In the genomic region with DNA sequence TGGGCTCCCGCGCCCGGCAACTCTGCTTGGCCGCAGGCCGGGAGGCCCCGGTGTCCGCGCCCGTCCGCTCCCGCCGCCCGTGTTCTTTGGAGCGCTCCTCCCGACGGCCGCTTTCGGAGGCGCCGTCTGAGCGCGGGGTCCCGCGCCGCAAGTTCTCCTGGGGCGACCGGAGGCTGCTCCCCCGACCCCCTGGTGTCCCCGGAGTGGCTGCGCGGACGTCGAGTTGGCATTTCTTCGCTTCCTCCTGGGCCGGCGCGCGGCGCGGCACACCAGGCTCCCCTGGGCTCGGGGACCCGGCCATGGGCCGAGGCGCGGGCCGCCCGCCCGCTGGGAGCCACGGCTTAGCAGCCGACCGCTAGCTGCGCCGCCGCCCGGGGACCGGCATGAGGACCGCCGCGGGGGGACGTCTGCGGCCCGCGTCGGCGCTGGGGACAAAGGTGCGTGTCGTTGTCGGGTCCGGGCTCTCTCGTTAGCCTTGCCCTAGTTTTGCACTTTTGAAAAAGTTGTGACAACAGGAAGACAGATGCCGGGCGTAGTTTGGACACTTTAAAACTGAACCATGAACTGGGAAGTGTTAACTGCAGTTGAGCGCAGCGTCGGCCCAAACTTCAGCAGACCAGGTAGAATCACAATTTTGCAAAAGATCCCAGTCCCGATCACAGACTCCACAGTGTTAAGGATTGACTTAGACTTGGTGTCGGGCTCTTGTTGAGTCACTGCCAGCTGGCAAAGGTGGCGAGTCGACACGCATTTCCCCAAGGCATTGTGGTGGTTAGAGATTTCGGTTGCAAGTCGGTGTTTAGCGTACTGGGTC, we compare ENCODE assay signal across 8 cellular contexts. TPM values are rescaled to one million over a fixed set of nuclear protein-coding genes. Genes with fewer than 3 reads are reported as not detected.
A peak's percentile ranks its signal among the peaks of the same experiment; 100 is the strongest.
DNase-seq lines count a peak whose midpoint lies in the region; ATAC-seq lines count a peak whose summit lies in the region.

No MANE protein-coding gene starts in this region.

- H3K36me3 Mint-ChIP-seq in activated naive CD8-positive, alpha-beta T cell treated with anti-CD3 and anti-CD28 coated beads, Interleukin-2, amount 10 ng/mL, durations not matched to agents 7 days and 5 days: peaks cover 14% of the 10 kb centered on the region

- intact Hi-C loops in left cardiac atrium (cut with DNase I): loop anchor here in 1 of 2 donors (5.0 kb wide), 1 partner anchor 41 kb away; no protein-coding TSS in a partner anchor

- peak; percentile 59 for DNase-seq in AG08396 (ENCODE audit: low spot score)
- DNase-seq in RKO (ENCODE audit: low spot score): peak; percentile 83
- DNase-seq in activated naive CD8-positive, alpha-beta T cell treated with anti-CD3 and anti-CD28 coated beads, Interleukin-2, amount 10 ng/mL, durations not matched to agents 7 days and 5 days: no peak
- peak; percentile 67 for DNase-seq in left cardiac atrium
- DNase-seq in pulmonary artery endothelial cell (ENCODE audit: low read depth, low spot score): peak; percentile 45
- DNase-seq in HuH-7.5 (ENCODE audit: low spot score): no peak

- no peaks in the 10 kb centered on the region for H3K27me3 Mint-ChIP-seq in activated naive CD8-positive, alpha-beta T cell treated with anti-CD3 and anti-CD28 coated beads, Interleukin-2, amount 10 ng/mL, durations not matched to agents 7 days and 5 days

- H3K4me3 Mint-ChIP-seq in activated naive CD8-positive, alpha-beta T cell treated with anti-CD3 and anti-CD28 coated beads, Interleukin-2, amount 10 ng/mL, durations not matched to agents 7 days and 5 days: peak overlapping the region; percentile 90

- POLR2A ChIA-PET in activated naive CD8-positive, alpha-beta T cell treated with anti-CD3 and anti-CD28 coated beads, Interleukin-2, amount 10 ng/mL, durations not matched to agents 7 days and 5 days (lab: Charles Lee): interaction anchor here (0.6 to 1.4 kb wide), 5 partner anchors 9 to 113 kb away, joined by 3 to 4 read pairs (median 3); a partner anchor contains a TSS

- peak overlapping the region; percentile 82 for H3K27ac Mint-ChIP-seq in activated naive CD8-positive, alpha-beta T cell treated with anti-CD3 and anti-CD28 coated beads, Interleukin-2, amount 10 ng/mL, durations not matched to agents 7 days and 5 days

- peaks cover 47% of the 10 kb centered on the region for H3K4me1 Mint-ChIP-seq in activated naive CD8-positive, alpha-beta T cell treated with anti-CD3 and anti-CD28 coated beads, Interleukin-2, amount 10 ng/mL, durations not matched to agents 7 days and 5 days

- ATAC-seq in GM18867 (IDR thresholded peaks at IDR 0.05; ENCODE audit: unreplicated experiment): peak; percentile 22
- peak; percentile 26 for ATAC-seq in HG03095 (IDR thresholded peaks at IDR 0.05; ENCODE audit: unreplicated experiment)
- peak; percentile 20 for ATAC-seq in activated naive CD8-positive, alpha-beta T cell treated with anti-CD3 and anti-CD28 coated beads, Interleukin-2, amount 10 ng/mL, durations not matched to agents 7 days and 5 days (ENCODE audit: low read depth)
- ATAC-seq in left cardiac atrium: peak; percentile 35 to 47

- no peaks in the 10 kb centered on the region for H3K9me3 Mint-ChIP-seq in activated naive CD8-positive, alpha-beta T cell treated with anti-CD3 and anti-CD28 coated beads, Interleukin-2, amount 10 ng/mL, durations not matched to agents 7 days and 5 days

RNA-seq across cellular contexts. Expression of a gene that starts 0.7 kb away (rescaled TPM):
- 10 to 100 TPM; 39.6 to 43.4 TPM for total RNA-seq in activated naive CD8-positive, alpha-beta T cell treated with anti-CD3 and anti-CD28 coated beads, Interleukin-2, amount 10 ng/mL, durations not matched to agents 7 days and 5 days
- total RNA-seq in left cardiac atrium (10 to 100 TPM; 28.0 to 33.6 TPM), pulmonary artery endothelial cell (26.6 and 29.1 TPM in 2 replicates)

RNA-seq across cellular contexts. Expression of a gene that starts 0.9 kb away (rescaled TPM):
- total RNA-seq in activated naive CD8-positive, alpha-beta T cell treated with anti-CD3 and anti-CD28 coated beads, Interleukin-2, amount 10 ng/mL, durations not matched to agents 7 days and 5 days: 10 to 100 TPM; 91.6 to 93.1 TPM
- total RNA-seq in left cardiac atrium (10 to 100 TPM; 65.2 to 78.2 TPM), pulmonary artery endothelial cell (55.9 and 75.0 TPM in 2 replicates)

RNA-seq across cellular contexts. Expression of a gene that starts 45.5 kb away (rescaled TPM):
- total RNA-seq in activated naive CD8-positive, alpha-beta T cell treated with anti-CD3 and anti-CD28 coated beads, Interleukin-2, amount 10 ng/mL, durations not matched to agents 7 days and 5 days: 10 to 100 TPM in 1 of 2 experiments, 1 to 10 TPM in 1; 9.5 to 10.3 TPM
- 10 to 100 TPM; 53.6 to 54.5 TPM for total RNA-seq in left cardiac atrium
- 10.7 and 11.7 TPM in 2 replicates for total RNA-seq in pulmonary artery endothelial cell

RNA-seq across cellular contexts. Expression of a gene that starts 52.8 kb away (rescaled TPM):
- not detected for total RNA-seq in activated naive CD8-positive, alpha-beta T cell treated with anti-CD3 and anti-CD28 coated beads, Interleukin-2, amount 10 ng/mL, durations not matched to agents 7 days and 5 days
- not detected for total RNA-seq in left cardiac atrium
- not detected in 2 replicates for total RNA-seq in pulmonary artery endothelial cell

RNA-seq across cellular contexts. Expression of a gene that starts 59.8 kb away (rescaled TPM):
- total RNA-seq in activated naive CD8-positive, alpha-beta T cell treated with anti-CD3 and anti-CD28 coated beads, Interleukin-2, amount 10 ng/mL, durations not matched to agents 7 days and 5 days: not detected
- not detected for total RNA-seq in left cardiac atrium
- not detected in 2 replicates for total RNA-seq in pulmonary artery endothelial cell

Comparison
In these comparisons a context has a peak if more than half of its experiments do, and no peak if none do; other contexts are left out.
1. DNase-seq: peak in AG08396 (single experiment), RKO (single experiment), left cardiac atrium (single experiment) and pulmonary artery endothelial cell (single experiment); none in activated naive CD8-positive, alpha-beta T cell treated with anti-CD3 and anti-CD28 coated beads, Interleukin-2, amount 10 ng/mL, durations not matched to agents 7 days and 5 days (single experiment) and HuH-7.5 (single experiment).
2. Peak in every context shown above with its lines, with median percentiles within 50 percentile points of each other: ATAC-seq.